Comparison of ENCODE assay signal across 8 cellular contexts in the genomic region with DNA sequence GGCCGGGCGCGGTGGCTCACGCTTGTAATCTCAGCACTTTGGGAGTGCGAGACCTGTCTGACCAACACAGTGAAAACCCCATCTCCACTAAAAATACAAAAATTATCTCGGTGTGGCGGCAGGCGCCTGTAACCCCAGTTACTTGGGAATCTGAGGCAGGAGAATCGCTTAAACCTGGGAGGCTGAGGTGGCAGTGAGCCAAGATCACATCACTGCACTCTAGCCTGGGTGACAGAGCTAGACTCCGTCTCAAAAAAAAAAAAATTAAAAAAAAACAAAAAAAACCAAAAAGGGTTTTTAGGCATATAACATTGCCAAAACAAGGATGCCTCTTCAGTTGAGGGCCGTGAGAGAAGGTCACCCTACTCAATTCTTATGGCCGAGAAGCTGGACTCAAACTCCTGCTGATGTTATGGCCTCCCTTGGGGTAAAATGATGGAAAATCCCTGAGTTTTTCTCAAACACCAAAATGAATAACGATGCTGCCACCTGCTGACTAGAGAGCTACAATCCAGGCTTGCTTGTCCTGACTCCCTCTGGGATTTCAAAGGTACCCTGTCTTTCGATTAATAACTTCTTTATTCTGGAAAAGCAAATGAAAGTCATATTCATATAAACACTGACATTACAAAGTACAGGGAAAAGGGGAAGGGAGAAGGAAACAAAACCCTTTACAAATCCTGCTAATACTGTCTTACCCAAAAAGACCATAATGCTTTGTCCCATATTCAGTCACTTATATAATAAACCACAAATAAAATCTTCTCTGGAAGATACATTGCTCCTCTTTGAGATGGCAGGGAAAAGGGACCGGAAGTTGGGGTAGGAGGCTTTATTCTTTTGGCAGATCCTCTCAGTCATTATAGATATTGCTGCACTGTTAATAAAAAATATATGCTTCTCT. TPM values are rescaled to one million over a fixed set of nuclear protein-coding genes. Genes with fewer than 3 reads are reported as not detected.
A peak's percentile ranks its signal among the peaks of the same experiment; 100 is the strongest.
DNase-seq lines count a peak whose midpoint lies in the region; ATAC-seq and TF ChIP-seq lines count a peak whose summit lies in the region.

No MANE protein-coding gene starts in this region.

- H3K4me3 Mint-ChIP-seq in CD8-positive, alpha-beta T cell = no peak overlapping the region
- H3K4me3 Mint-ChIP-seq in activated naive CD8-positive, alpha-beta T cell treated with anti-CD3 and anti-CD28 coated beads, Interleukin-2, amount 50 U/mL, for 24 hours = no peak overlapping the region

- H3K9me3 Mint-ChIP-seq in CD8-positive, alpha-beta T cell = no peaks in the 10 kb centered on the region
- H3K9me3 Mint-ChIP-seq in activated naive CD8-positive, alpha-beta T cell treated with anti-CD3 and anti-CD28 coated beads, Interleukin-2, amount 50 U/mL, for 24 hours = no peaks in the 10 kb centered on the region

- no peak overlapping the region for H3K27ac Mint-ChIP-seq in CD8-positive, alpha-beta T cell
- H3K27ac Mint-ChIP-seq in activated naive CD8-positive, alpha-beta T cell treated with anti-CD3 and anti-CD28 coated beads, Interleukin-2, amount 50 U/mL, for 24 hours = no peak overlapping the region

- H3F3A ChIP-seq in GM23248 (ENCODE audit: insufficient read depth) = peaks cover 14% of the 10 kb centered on the region

- H3K27me3 Mint-ChIP-seq in CD8-positive, alpha-beta T cell (ENCODE audit: low read depth) = no peaks in the 10 kb centered on the region
- H3K27me3 Mint-ChIP-seq in activated naive CD8-positive, alpha-beta T cell treated with anti-CD3 and anti-CD28 coated beads, Interleukin-2, amount 50 U/mL, for 24 hours = no peaks in the 10 kb centered on the region

- H3K27me3 ChIP-seq in CD8-positive, alpha-beta T cell (ENCODE audit: insufficient read depth, low read length) = no peaks in the 10 kb centered on the region
- H3K27me3 ChIP-seq in GM23248 (replicated peaks; ENCODE audit: insufficient read depth) = no peaks in the 10 kb centered on the region

- no peaks in the 10 kb centered on the region for H3K79me2 ChIP-seq in GM23248 (ENCODE audit: insufficient read depth)

- H3K27ac ChIP-seq in CD8-positive, alpha-beta T cell (ENCODE audit: low read depth, low read length) = no peak overlapping the region
- peak overlapping the region; percentile 67 for H3K27ac ChIP-seq in GM23248

- H3K36me3 ChIP-seq in CD8-positive, alpha-beta T cell (ENCODE audit: insufficient read depth, low read length) = peaks cover 30% of the 10 kb centered on the region
- H3K36me3 ChIP-seq in GM23248 (ENCODE audit: low read depth) = no peaks in the 10 kb centered on the region; the same call in 1 of the 2 replicates

- peak in 2 of 7 experiments; percentile 24 to 43 for DNase-seq in CD8-positive, alpha-beta T cell
- DNase-seq in GM23248 = peak; percentile 88
- DNase-seq in NCI-H748 treated with DMSO at 0.1 percent for 48 hours (lab: John Stamatoyannopoulos, UW) = peak; percentile 34
- DNase-seq in astrocyte of the cerebellum (ENCODE audit: low read depth) = peak; percentile 79
- peak in 29 of 51 donors; percentile 4 to 76 (median 31) for DNase-seq in hypothalamus (lab: John Stamatoyannopoulos, UW)
- DNase-seq in smooth muscle cell of the brain vasculature (ENCODE audit: low read depth, low spot score) = peak; percentile 74
- no peak for DNase-seq in activated naive CD8-positive, alpha-beta T cell treated with anti-CD3 and anti-CD28 coated beads, Interleukin-2, amount 50 U/mL, for 24 hours

- 61 to 64% methylated on average over 15 of the region's 15 CpGs for WGBS in GM23248 (ENCODE audit: low coverage in 1 of 2, low lambda C conversion rate in 2 of 2, missing lambda C conversion rate in 2 of 2), 2 experiments

- H3K9me3 ChIP-seq in CD8-positive, alpha-beta T cell (ENCODE audit: low read length) = no peaks in the 10 kb centered on the region
- no peaks in the 10 kb centered on the region for H3K9me3 ChIP-seq in GM23248 (ENCODE audit: low read depth)

- in situ Hi-C loops in GM23248 (cut with MboI) (loop anchor here (25.0 kb wide), 1 partner anchor 190 kb away; no protein-coding TSS in a partner anchor), astrocyte of the cerebellum (cut with HindIII; ENCODE audit: low sequenced_read_pairs) (loop anchor here (5.0 to 25.0 kb wide), 2 partner anchors 185 to 340 kb away; partner anchors contain the start of gene SESN2)

- CTCF ChIA-PET in CD8-positive, alpha-beta T cell (lab: Charles Lee) = interaction anchor here (0.6 to 1.5 kb wide), 9 partner anchors 9 to 741 kb away, joined by 3 to 5 read pairs (median 4); no protein-coding TSS in a partner anchor

- H3K36me3 Mint-ChIP-seq in CD8-positive, alpha-beta T cell = peaks cover 59% of the 10 kb centered on the region
- H3K36me3 Mint-ChIP-seq in activated naive CD8-positive, alpha-beta T cell treated with anti-CD3 and anti-CD28 coated beads, Interleukin-2, amount 50 U/mL, for 24 hours (ENCODE audit: low read depth) = peaks cover 24% of the 10 kb centered on the region

- H3K9ac ChIP-seq in GM23248 = peak overlapping the region; percentile 53; the same call in 1 of the 2 replicates

- H4K20me1 ChIP-seq in GM23248 (ENCODE audit: insufficient read depth) = no peaks in the 10 kb centered on the region

- TF ChIP-seq CTCF in CD8-positive, alpha-beta T cell (IDR thresholded peaks at IDR 0.05) = peak; percentile 31
- peak; percentile 71 for TF ChIP-seq CTCF in astrocyte of the cerebellum (IDR thresholded peaks at IDR 0.05; ENCODE audit: low read depth, low read length, missing control alignments)

- H3K4me1 Mint-ChIP-seq in CD8-positive, alpha-beta T cell (ENCODE audit: low read depth) = no peaks in the 10 kb centered on the region
- peaks cover 13% of the 10 kb centered on the region for H3K4me1 Mint-ChIP-seq in activated naive CD8-positive, alpha-beta T cell treated with anti-CD3 and anti-CD28 coated beads, Interleukin-2, amount 50 U/mL, for 24 hours

- no peak overlapping the region for H3K4me3 ChIP-seq in CD8-positive, alpha-beta T cell (ENCODE audit: low read depth, low read length)
- no peak overlapping the region for H3K4me3 ChIP-seq in GM23248
- no peak overlapping the region for H3K4me3 ChIP-seq in astrocyte of the cerebellum (ENCODE audit: low read depth, low read length)

- ATAC-seq in CD8-positive, alpha-beta T cell = no peak
- ATAC-seq in GM18907 (IDR thresholded peaks at IDR 0.05; ENCODE audit: unreplicated experiment) = no peak
- no peak for ATAC-seq in activated naive CD8-positive, alpha-beta T cell treated with anti-CD3 and anti-CD28 coated beads, Interleukin-2, amount 50 U/mL, for 24 hours

- H2AFZ ChIP-seq in GM23248 = no peak overlapping the region

- no peaks in the 10 kb centered on the region for H3K9me2 ChIP-seq in GM23248 (ENCODE audit: insufficient read depth)

- H3K4me1 ChIP-seq in CD8-positive, alpha-beta T cell (ENCODE audit: insufficient read depth, low read length) = no peaks in the 10 kb centered on the region
- peaks cover 17% of the 10 kb centered on the region for H3K4me1 ChIP-seq in GM23248 (ENCODE audit: insufficient read depth)

- intact Hi-C loops in CD8-positive, alpha-beta T cell (cut with DNase I, micrococcal nuclease) = loop anchor here (1.0 to 2.0 kb wide), 4 partner anchors 84 to 354 kb away; no protein-coding TSS in a partner anchor

- H3K4me2 ChIP-seq in GM23248 (ENCODE audit: unreplicated experiment) = no peak overlapping the region

- POLR2A ChIA-PET in CD8-positive, alpha-beta T cell (lab: Charles Lee) = interaction anchor here (1.0 to 1.5 kb wide), 2 partner anchors 22 to 40 kb away, joined by 3 to 4 read pairs; no protein-coding TSS in a partner anchor

RNA-seq across cellular contexts. Expression of gene RAB42, which starts 10.7 kb away (rescaled TPM):
- not detected for total RNA-seq in CD8-positive, alpha-beta T cell
- 2.5 and 6.1 TPM in 2 replicates for total RNA-seq in GM23248 (2014; rRNA removed; shearing (Covaris generic))
- 1.9 and 2.4 TPM in 2 replicates for polyA plus RNA-seq in GM23248 (2016; fragmentation: Nextera tagmentation; extraction: Ambion mirVana)

RNA-seq across cellular contexts. Expression of gene TAF12, which starts 40.1 kb away (rescaled TPM):
- 1 to 10 TPM; 7.7 to 8.5 TPM for total RNA-seq in CD8-positive, alpha-beta T cell
- 18.4 and 49.7 TPM in 2 replicates for total RNA-seq in GM23248 (2014; rRNA removed; shearing (Covaris generic))
- polyA plus RNA-seq in GM23248 (2016; fragmentation: Nextera tagmentation; extraction: Ambion mirVana) = 45.0 and 45.6 TPM in 2 replicates

RNA-seq across cellular contexts. Expression of gene RNU11, which starts 45.6 kb away (rescaled TPM):
- total RNA-seq in CD8-positive, alpha-beta T cell = not detected
- total RNA-seq in GM23248 (2014; rRNA removed; shearing (Covaris generic)) = not detected in 2 replicates
- polyA plus RNA-seq in GM23248 (2016; fragmentation: Nextera tagmentation; extraction: Ambion mirVana) = not detected in 2 replicates

RNA-seq across cellular contexts. Expression of gene TRNAU1AP, which starts 49.9 kb away (rescaled TPM):
- 10 to 100 TPM; 20.5 to 25.7 TPM for total RNA-seq in CD8-positive, alpha-beta T cell
- total RNA-seq in GM23248 (2014; rRNA removed; shearing (Covaris generic)) = 21.9 and 22.0 TPM in 2 replicates
- 26.6 and 27.4 TPM in 2 replicates for polyA plus RNA-seq in GM23248 (2016; fragmentation: Nextera tagmentation; extraction: Ambion mirVana)
